In genomic region chr17:60047046-60047445, GRCh38 we compare ENCODE assay signal across 31 cellular contexts. TPM values are rescaled to one million over a fixed set of nuclear protein-coding genes. Genes with fewer than 3 reads are reported as not detected.
DNase-seq lines count a peak whose midpoint lies in the region; ATAC-seq, FAIRE-seq and TF ChIP-seq lines count a peak whose summit lies in the region.
"Had no signal": no experiment of that assay in that cellular context is flagged by ENCODE, and none has a peak within 500 bp of the region (broad histone marks: within the 10 kb centered on the region; RNA-seq: fewer than 3 reads in every experiment).

No MANE protein-coding gene starts in this region.

- no peak overlapping the region for H3K9ac ChIP-seq in GM12878 (ENCODE audit: control insufficient read depth, insufficient read depth, low read length)
- H3K9ac ChIP-seq: BLaER1; BLaER1 treated with 17β-estradiol and CSF1 and Interleukin-3, amounts not matched to agents 10 nM and 100 nM had no signal

- H2AFZ ChIP-seq in GM12878 (ENCODE audit: control insufficient read depth, low read depth, low read length), result no peak overlapping the region
- no peak overlapping the region for H2AFZ ChIP-seq in OCI-LY7 (ENCODE audit: low read length)

- FAIRE-seq in HTR-8/SVneo (lab: Jason Lieb, UNC), result peak; percentile 13
- no peak for FAIRE-seq in GM12878 (lab: Jason Lieb, UNC)
- FAIRE-seq: A204.1, A549, D721Med had no signal

- no peak for TF ChIP-seq RAD21 in GM12878 (IDR thresholded peaks at IDR 0.05; ENCODE audit: insufficient read depth, low read depth, low read length)

- no peak overlapping the region for H3K4me3 ChIP-seq in GM12878
- no peak overlapping the region for H3K4me3 ChIP-seq in OCI-LY7 (ENCODE audit: low read depth, low read length, poor library complexity, severe bottlenecking)
- H3K4me3 ChIP-seq: A549; BLaER1; BLaER1 treated with 17β-estradiol and CSF1 and Interleukin-3, amounts not matched to agents 10 nM and 100 nM had no signal

- RAD21 ChIA-PET in GM12878 (lab: Charles Lee; ENCODE audit: unreplicated experiment), result no interaction called here

- POLR2A ChIA-PET in GM12878 (lab: Charles Lee) (interaction anchor here (0.6 kb wide), 1 partner anchor 17 kb away, joined by 3 read pairs; no protein-coding TSS in a partner anchor), OCI-LY7 (lab: Charles Lee) (interaction anchor here (0.7 to 1.3 kb wide), 4 partner anchors 9 to 207 kb away, joined by 3 read pairs; no protein-coding TSS in a partner anchor)

- SMC1A ChIA-PET in GM12878 (lab: Charles Lee; ENCODE audit: uncharacterized antibody, unreplicated experiment), result interaction anchor here (0.7 to 1.0 kb wide), 3 partner anchors 9 to 817 kb away, joined by 3 read pairs; no protein-coding TSS in a partner anchor

- TF ChIP-seq POLR2A in GM12878 (IDR thresholded peaks at IDR 0.05; ENCODE audit: low read depth, low read length), result no peak

- H3K27me3 ChIP-seq in GM12878 (replicated peaks in 1 of 2; ENCODE audit: control insufficient read depth in 2 of 2, insufficient read depth in 2 of 2, low read length in 1 of 2), result no peaks in the 10 kb centered on the region
- H3K27me3 ChIP-seq: BE2C; BLaER1; BLaER1 treated with 17β-estradiol and CSF1 and Interleukin-3, amounts not matched to agents 10 nM and 100 nM had no signal

- no peaks in the 10 kb centered on the region for H3K9me3 ChIP-seq in GM12878 (replicated peaks; ENCODE audit: control insufficient read depth, insufficient read depth, low read length)
- no peaks in the 10 kb centered on the region for H3K9me3 ChIP-seq in OCI-LY7 (ENCODE audit: low read length)
- H3K9me3 ChIP-seq: A549; BE2C; BLaER1; BLaER1 treated with 17β-estradiol and CSF1 and Interleukin-3, amounts not matched to agents 10 nM and 100 nM; Caco-2 had no signal

- 76% methylated on average over 2 of the region's 2 CpGs for WGBS in GM12878 (ENCODE audit: insufficient coverage, insufficient replicate concordance, low lambda C conversion rate, missing lambda C conversion rate)

- no peaks in the 10 kb centered on the region for H3K9me2 ChIP-seq in OCI-LY7 (ENCODE audit: insufficient read depth, low read length)

- in situ Hi-C loops in GM12878 (cut with MboI), result no loop called here

- no peak overlapping the region for H3K4me2 ChIP-seq in GM12878 (ENCODE audit: control insufficient read depth, insufficient read depth)
- no peak overlapping the region for H3K4me2 ChIP-seq in OCI-LY7 (ENCODE audit: low read length)
- H3K4me2 ChIP-seq: A549; BLaER1; BLaER1 treated with 17β-estradiol and CSF1 and Interleukin-3, amounts not matched to agents 10 nM and 100 nM had no signal

- no peak for DNase-seq in HTR-8/SVneo (ENCODE audit: insufficient read length, low spot score)
- no peak for DNase-seq in GM12878 (ENCODE audit: low read depth, low spot score)
- DNase-seq in OCI-LY7 (ENCODE audit: low spot score), result no peak
- no peak for DNase-seq in DMS153 treated with DMSO at 0.1 percent for 48 hours (lab: John Stamatoyannopoulos, UW; ENCODE audit: unreplicated experiment)
- DNase-seq: 8988T; ACHN; AML-193; BE2C; C1 segment of cervical spinal cord; Caco-2; Calu3; CD4-positive, alpha-beta memory T cell; CD4-positive, alpha-beta T cell; CD4-positive, CD25-positive, alpha-beta regulatory T cell; CD8-positive, alpha-beta memory T cell; CD8-positive, alpha-beta T cell; COR-L47; DMS 273 treated with DMSO at 0.1 percent for 48 hours; DMS153; DMS53; DMS79; DMS79 treated with DMSO at 0.1 percent for 48 hours; DND-41; EL had no signal

- CTCF ChIA-PET in GM12878 (lab: Yijun Ruan, JAX), result interaction anchor here (1.0 kb wide), 2 partner anchors 9 to 10 kb away, joined by 4 to 5 read pairs; no protein-coding TSS in a partner anchor
- CTCF ChIA-PET in OCI-LY7 (lab: Charles Lee; ENCODE audit: unreplicated experiment), result no interaction called here

- TF ChIP-seq CTCF in GM12878 (IDR thresholded peaks at IDR 0.05 in 2 of 3, conservative IDR thresholded peaks at IDR 0.05 in 1 of 3; ENCODE audit: control insufficient read depth in 2 of 3, extremely low read depth in 1 of 3, insufficient read depth in 1 of 3, low read depth in 3 of 3, low read length in 3 of 3) (no peak), OCI-LY7 (conservative IDR thresholded peaks at IDR 0.05; ENCODE audit: low read length) (no peak)

- H3K36me3 ChIP-seq in GM12878 (ENCODE audit: control insufficient read depth in 2 of 2, insufficient read depth in 2 of 2, low read length in 1 of 2), result peaks cover 6 to 10% of the 10 kb centered on the region in 2 experiments; a peak in 3 of 4 replicates
- H3K36me3 ChIP-seq in OCI-LY7 (ENCODE audit: insufficient read depth, low read length), result peaks cover 12% of the 10 kb centered on the region; the same call in 1 of the 2 replicates

- no peak for TF ChIP-seq EP300 in GM12878 (IDR thresholded peaks at IDR 0.05; ENCODE audit: borderline replicate concordance in 1 of 2, control insufficient read depth in 1 of 2, low read depth in 2 of 2, low read length in 2 of 2)

- H4K20me1 ChIP-seq in GM12878 (ENCODE audit: control insufficient read depth, insufficient read depth) (no peaks in the 10 kb centered on the region), OCI-LY7 (ENCODE audit: insufficient read depth, low read length) (no peaks in the 10 kb centered on the region)
- H4K20me1 ChIP-seq: BLaER1; BLaER1 treated with 17β-estradiol and CSF1 and Interleukin-3, amounts not matched to agents 10 nM and 100 nM had no signal

- H3K27ac ChIP-seq in GM12878 (ENCODE audit: control insufficient read depth, insufficient read depth), result no peak overlapping the region
- H3K27ac ChIP-seq in OCI-LY7 (ENCODE audit: low read depth, low read length, poor library complexity, severe bottlenecking), result no peak overlapping the region
- H3K27ac ChIP-seq: 22Rv1; A549; BLaER1; BLaER1 treated with 17β-estradiol and CSF1 and Interleukin-3, amounts not matched to agents 10 nM and 100 nM; C4-2B had no signal

- H3K4me1 ChIP-seq in GM12878 (ENCODE audit: control insufficient read depth, insufficient read depth, low read length), result no peaks in the 10 kb centered on the region
- no peaks in the 10 kb centered on the region for H3K4me1 ChIP-seq in OCI-LY7 (ENCODE audit: insufficient read depth, low read length, poor library complexity, severe bottlenecking)
- H3K4me1 ChIP-seq: A549; BE2C; BLaER1; BLaER1 treated with 17β-estradiol and CSF1 and Interleukin-3, amounts not matched to agents 10 nM and 100 nM; Caco-2 had no signal

- intact Hi-C loops in GM12878 (cut with micrococcal nuclease; ENCODE audit: unreplicated experiment) (no loop called here), OCI-LY7 (cut with micrococcal nuclease; ENCODE audit: unreplicated experiment) (no loop called here)

- H3K79me2 ChIP-seq in GM12878 (ENCODE audit: control insufficient read depth, insufficient read depth, low read length), result no peaks in the 10 kb centered on the region
- no peaks in the 10 kb centered on the region for H3K79me2 ChIP-seq in OCI-LY7 (ENCODE audit: insufficient read depth, low read depth, low read length)

- no peak for ATAC-seq in GM12878
- ATAC-seq: A549; CD8-positive, alpha-beta T cell had no signal

- no TSS peak for BruUV-seq in GM12878 (replicated peaks; lab: Mats Ljungman, UMichigan)
- BruUV-seq in OCI-LY7 (replicated peaks; lab: Mats Ljungman, UMichigan), result no TSS peak

TF ChIP-seq in GM12878, 131 proteins besides CTCF, POLR2A, EP300 and RAD21:
- TF ChIP-seq ATF7 (IDR thresholded peaks at IDR 0.05; ENCODE audit: low read depth) (no peak), NFXL1 (IDR thresholded peaks at IDR 0.05; ENCODE audit: borderline replicate concordance) (0 out of 2 replicates have a peak, but pooled peaks have one; percentile 51), ATF2 (IDR thresholded peaks at IDR 0.05; ENCODE audit: low read length) (no peak)

RNA-seq across cellular contexts. Expression of gene HEATR6, which starts 31.7 kb away (rescaled TPM):
- total RNA-seq in GM12878 (2013; cell fraction: nucleolus; rRNA removed), result 32.4 and 37.5 TPM in 2 replicates
- total RNA-seq in GM12878 (2014; rRNA removed) (11.7 and 12.3 TPM in 2 replicates), GM12878 (2014; rRNA removed; fragmentation: Illumina TruSeq; extraction: Trizol) (9.4 and 9.9 TPM in 2 replicates), GM12878 (2021) (12.9 and 15.1 TPM in 2 replicates), OCI-LY7 (2022) (6.6 and 8.7 TPM in 2 replicates)
- 6.0 TPM for polyA plus RNA-seq in GM12878 (2011; ENCODE audit: low read depth)
- polyA plus RNA-seq in GM12878 (2011; rRNA removed) (10.5 and 13.4 TPM in 2 replicates), GM12878 (2014; fragmentation: Illumina TruSeq; extraction: Trizol) (12.8 and 17.2 TPM in 2 replicates), GM12878 (2014; fragmentation: Nextera tagmentation; extraction: Ambion mirVana) (1 to 10 TPM; 3.4 to 5.2 TPM), GM12878 (2014; rRNA removed) (7.7 and 11.6 TPM in 2 replicates), GM12878 (2016; fragmentation: Nextera tagmentation; extraction: Ambion mirVana) (10 to 100 TPM in 1 of 2 experiments, 1 to 10 TPM in 1; 8.4 to 10.9 TPM)
- 22.6 and 26.4 TPM in 2 replicates for polyA plus RNA-seq in GM12878 (2011; cell fraction: cytosol; rRNA removed)
- polyA plus RNA-seq in GM12878 (2011; cell fraction: nucleus; rRNA removed), result 37.9 and 45.4 TPM in 2 replicates
- polyA plus RNA-seq in GM12878 (2012), result 7.3 and 8.0 TPM in 2 replicates
- 28.5 and 34.1 TPM in 2 replicates for polyA minus RNA-seq in GM12878 (2011; rRNA and poly(A)+ RNA removed)
- polyA minus RNA-seq in GM12878 (2011; cell fraction: cytosol; rRNA and poly(A)+ RNA removed), result 7.8 and 10.5 TPM in 2 replicates
- polyA minus RNA-seq in GM12878 (2011; cell fraction: nucleus; rRNA and poly(A)+ RNA removed), result 24.2 and 40.6 TPM in 2 replicates
- total RNA-seq in OCI-LY7 (2014; rRNA removed; shearing (Covaris generic)), result 9.6 and 10.4 TPM in 2 replicates
